In genomic region chr12:50059440-50060119, GRCh38 we compare ENCODE assay signal across 8 cellular contexts. TPM values are rescaled to one million over a fixed set of nuclear protein-coding genes. Genes with fewer than 3 reads are reported as not detected.
A peak's percentile ranks its signal among the peaks of the same experiment; 100 is the strongest.
DNase-seq lines count a peak whose midpoint lies in the region; ATAC-seq, FAIRE-seq and TF ChIP-seq lines count a peak whose summit lies in the region.
"Had no signal": no experiment of that assay in that cellular context is flagged by ENCODE, and none has a peak within 500 bp of the region (broad histone marks: within the 10 kb centered on the region; RNA-seq: fewer than 3 reads in every experiment).

No MANE protein-coding gene starts in this region.

- no peak for TF ChIP-seq CTCF in CD4-positive, alpha-beta T cell (IDR thresholded peaks at IDR 0.05)
- no peak for TF ChIP-seq CTCF in kidney (IDR thresholded peaks at IDR 0.05; ENCODE audit: borderline replicate concordance, extremely low read depth, insufficient read depth)

- peaks cover 43% of the 10 kb centered on the region for H3K27me3 Mint-ChIP-seq in CD4-positive, alpha-beta T cell
- peaks cover 19% of the 10 kb centered on the region for H3K27me3 Mint-ChIP-seq in activated CD4-positive, alpha-beta T cell treated with anti-CD3 and anti-CD28 coated beads for 36 hours

- H3K9me3 Mint-ChIP-seq in CD4-positive, alpha-beta T cell: no peaks in the 10 kb centered on the region
- no peaks in the 10 kb centered on the region for H3K9me3 Mint-ChIP-seq in activated CD4-positive, alpha-beta T cell treated with anti-CD3 and anti-CD28 coated beads for 36 hours (ENCODE audit: low read depth)

- ATAC-seq in CD4-positive, alpha-beta T cell (ENCODE audit: poor library complexity): peak; percentile 38
- ATAC-seq in activated CD4-positive, alpha-beta T cell treated with anti-CD3 and anti-CD28 coated beads for 36 hours: peak; percentile 78
- ATAC-seq in GM18858 (IDR thresholded peaks at IDR 0.05; ENCODE audit: unreplicated experiment): no peak

- H3K4me1 Mint-ChIP-seq in CD4-positive, alpha-beta T cell (ENCODE audit: low read depth): peaks cover 40% of the 10 kb centered on the region
- peaks cover 33% of the 10 kb centered on the region for H3K4me1 Mint-ChIP-seq in activated CD4-positive, alpha-beta T cell treated with anti-CD3 and anti-CD28 coated beads for 36 hours

- peak overlapping the region; percentile 2 for H3K27ac Mint-ChIP-seq in CD4-positive, alpha-beta T cell
- H3K27ac Mint-ChIP-seq in activated CD4-positive, alpha-beta T cell treated with anti-CD3 and anti-CD28 coated beads for 36 hours: peak overlapping the region; percentile 38

- CTCF ChIA-PET in CD4-positive, alpha-beta T cell (lab: Charles Lee): interaction anchor here (1.0 to 2.5 kb wide), 4 partner anchors 10 to 93 kb away, joined by 3 to 11 read pairs (median 6); partner anchors contain the start of gene SMARCD1
- CTCF ChIA-PET in activated CD4-positive, alpha-beta T cell treated with anti-CD3 and anti-CD28 coated beads for 36 hours (lab: Charles Lee): interaction anchor here (0.6 to 4.4 kb wide), 14 partner anchors 9 to 154 kb away, joined by 3 to 28 read pairs (median 4); partner anchors contain the start of genes CERS5 and RACGAP1

- peak in 8 of 10 experiments; percentile 15 to 60 (median 45) for DNase-seq in CD4-positive, alpha-beta T cell
- peak; percentile 84 for DNase-seq in activated CD4-positive, alpha-beta T cell treated with anti-CD3 and anti-CD28 coated beads for 36 hours
- peak; percentile 53 for DNase-seq in kidney
- no peak for DNase-seq in NCI-H2107 (lab: John Stamatoyannopoulos, UW)
- no peak for DNase-seq in cerebellum (ENCODE audit: low spot score)
- DNase-seq: retina had no signal

- H3K27me3 ChIP-seq in CD4-positive, alpha-beta T cell (ENCODE audit: control insufficient read depth, insufficient read depth, low read length): peaks cover 31% of the 10 kb centered on the region

- H3K4me3 ChIP-seq in kidney (ENCODE audit: low read length in 2 of 2): no peak overlapping the region

- peak overlapping the region; percentile 80 for H3K4me3 Mint-ChIP-seq in CD4-positive, alpha-beta T cell
- H3K4me3 Mint-ChIP-seq in activated CD4-positive, alpha-beta T cell treated with anti-CD3 and anti-CD28 coated beads for 36 hours: peak overlapping the region; percentile 55

- no peaks in the 10 kb centered on the region for H3K9me3 ChIP-seq in CD4-positive, alpha-beta T cell (ENCODE audit: control insufficient read depth, low read length)
- no peaks in the 10 kb centered on the region for H3K9me3 ChIP-seq in kidney (ENCODE audit: control insufficient read depth in 1 of 2, low read length in 2 of 2)

- H3K27ac ChIP-seq in CD4-positive, alpha-beta T cell (ENCODE audit: low read depth, low read length): no peak overlapping the region
- H3K27ac ChIP-seq in kidney (ENCODE audit: low read depth in 2 of 2, low read length in 2 of 2): no peak overlapping the region

- intact Hi-C loops in CD4-positive, alpha-beta T cell (cut with DNase I, micrococcal nuclease): loop anchor here in 1 of 2 experiments (5.0 kb wide), 1 partner anchor 192 kb away; no protein-coding TSS in a partner anchor
- intact Hi-C loops in activated CD4-positive, alpha-beta T cell treated with anti-CD3 and anti-CD28 coated beads for 36 hours (cut with DNase I, micrococcal nuclease): loop anchor here (5.0 to 10.0 kb wide), 2 partner anchors 195 to 282 kb away; no protein-coding TSS in a partner anchor
- intact Hi-C loops in kidney (cut with DNase I): no loop called here

- peaks cover 4 to 6% of the 10 kb centered on the region in 2 donors for H3K4me1 ChIP-seq in kidney (ENCODE audit: control insufficient read depth in 1 of 2, insufficient read depth in 1 of 2, low read depth in 1 of 2, low read length in 2 of 2)

- no peaks in the 10 kb centered on the region for H3K36me3 Mint-ChIP-seq in CD4-positive, alpha-beta T cell (ENCODE audit: low read depth)
- peaks cover 4% of the 10 kb centered on the region for H3K36me3 Mint-ChIP-seq in activated CD4-positive, alpha-beta T cell treated with anti-CD3 and anti-CD28 coated beads for 36 hours (ENCODE audit: low read depth)

- H3K36me3 ChIP-seq in kidney (ENCODE audit: control insufficient read depth in 1 of 2, insufficient read depth in 2 of 2, low read length in 2 of 2): no peaks in the 10 kb centered on the region

- POLR2A ChIA-PET in CD4-positive, alpha-beta T cell (lab: Charles Lee): interaction anchor here (0.8 to 1.0 kb wide), 4 partner anchors 23 to 53 kb away, joined by 3 read pairs; partner anchors contain the start of genes COX14 and SMARCD1
- POLR2A ChIA-PET in activated CD4-positive, alpha-beta T cell treated with anti-CD3 and anti-CD28 coated beads for 36 hours (lab: Charles Lee): interaction anchor here (0.6 to 1.6 kb wide), 3 partner anchors 16 to 101 kb away, joined by 3 to 5 read pairs (median 4); partner anchors contain the start of gene RACGAP1

- no peak overlapping the region for H3K9ac ChIP-seq in kidney (ENCODE audit: low read length in 2 of 2)

- no peak for FAIRE-seq in kidney (lab: Jason Lieb, UNC)

RNA-seq across cellular contexts. Expression of gene ASIC1, which starts 2.2 kb away (rescaled TPM):
- total RNA-seq in CD4-positive, alpha-beta T cell: 1 to 10 TPM; 1.5 to 2.8 TPM
- total RNA-seq in activated CD4-positive, alpha-beta T cell treated with anti-CD3 and anti-CD28 coated beads for 36 hours: 1 to 10 TPM; 7.3 to 8.0 TPM
- total RNA-seq in kidney (1.6 TPM), cerebellum (20.5 TPM)
- polyA plus RNA-seq in kidney (ENCODE audit: insufficient read depth, low read depth, low replicate concordance): 0.99 TPM

RNA-seq across cellular contexts. Expression of gene SMARCD1, which starts 25.6 kb away (rescaled TPM):
- 10 to 100 TPM; 78.9 to 80.0 TPM for total RNA-seq in CD4-positive, alpha-beta T cell
- 10 to 100 TPM; 51.8 to 76.6 TPM for total RNA-seq in activated CD4-positive, alpha-beta T cell treated with anti-CD3 and anti-CD28 coated beads for 36 hours
- total RNA-seq in kidney (51.1 TPM), cerebellum (61.9 TPM)
- 21.9 TPM for polyA plus RNA-seq in kidney (ENCODE audit: insufficient read depth, low read depth, low replicate concordance)

RNA-seq across cellular contexts. Expression of gene RACGAP1, which starts 34.3 kb away (rescaled TPM):
- total RNA-seq in CD4-positive, alpha-beta T cell: 1 to 10 TPM; 3.0 to 3.3 TPM
- total RNA-seq in activated CD4-positive, alpha-beta T cell treated with anti-CD3 and anti-CD28 coated beads for 36 hours: 100 to 1,000 TPM in 1 of 2 experiments, 10 to 100 TPM in 1; 99.7 to 118 TPM
- total RNA-seq in kidney: 7.7 TPM
- polyA plus RNA-seq in kidney (ENCODE audit: insufficient read depth, low read depth, low replicate concordance): 5.0 TPM
- 38.3 TPM for total RNA-seq in cerebellum

RNA-seq across cellular contexts. Expression of gene GPD1, which starts 44.2 kb away (rescaled TPM):
- total RNA-seq in CD4-positive, alpha-beta T cell: under 1 TPM; 0.41 to 0.47 TPM
- total RNA-seq in activated CD4-positive, alpha-beta T cell treated with anti-CD3 and anti-CD28 coated beads for 36 hours: under 1 TPM; 0.25 to 0.37 TPM
- total RNA-seq in kidney: 15.1 TPM
- polyA plus RNA-seq in kidney (ENCODE audit: insufficient read depth, low read depth, low replicate concordance): 139 TPM
- 1.7 TPM for total RNA-seq in cerebellum
- total RNA-seq: glomerular endothelial cell had no signal

RNA-seq across cellular contexts. Expression of gene COX14, which starts 52.5 kb away (rescaled TPM):
- total RNA-seq in CD4-positive, alpha-beta T cell: 10 to 100 TPM; 51.1 to 52.8 TPM
- total RNA-seq in activated CD4-positive, alpha-beta T cell treated with anti-CD3 and anti-CD28 coated beads for 36 hours: 10 to 100 TPM; 26.8 to 44.2 TPM
- total RNA-seq in kidney (68.2 TPM), cerebellum (15.3 TPM)
- polyA plus RNA-seq in kidney (ENCODE audit: insufficient read depth, low read depth, low replicate concordance): 242 TPM

Comparison
In these comparisons a context has a peak if more than half of its experiments do, and no peak if none do; other contexts are left out.
1. DNase-seq: peak in CD4-positive, alpha-beta T cell (8 of 10), activated CD4-positive, alpha-beta T cell treated with anti-CD3 and anti-CD28 coated beads for 36 hours (single experiment) and kidney (single experiment); none in NCI-H2107 (single experiment) and cerebellum (single experiment).